In genomic region chr22:43820671-43821305, GRCh38 we compare ENCODE assay signal across 19 cellular contexts. TPM values are rescaled to one million over a fixed set of nuclear protein-coding genes. Genes with fewer than 3 reads are reported as not detected.
A peak's percentile ranks its signal among the peaks of the same experiment; 100 is the strongest.
DNase-seq lines count a peak whose midpoint lies in the region.
"Had no signal": no experiment of that assay in that cellular context is flagged by ENCODE, and none has a peak within 500 bp of the region (broad histone marks: within the 10 kb centered on the region; RNA-seq: fewer than 3 reads in every experiment).

No MANE protein-coding gene starts in this region.

- H3K14ac ChIP-seq in trophoblast cell (ENCODE audit: low read length) = no peak overlapping the region

- H3K4me1 ChIP-seq in trophoblast cell (ENCODE audit: control insufficient read depth in 1 of 2, insufficient read depth in 2 of 2, low read length in 2 of 2) = no peaks in the 10 kb centered on the region
- H3K4me1 ChIP-seq: transverse colon had no signal

- peak overlapping the region; percentile 26 for H3K4me3 ChIP-seq in trophoblast cell (ENCODE audit: low read depth, low read length)
- H3K4me3 ChIP-seq: transverse colon had no signal

- no peak overlapping the region for H2BK5ac ChIP-seq in trophoblast cell (ENCODE audit: low read depth, low read length, poor library complexity)

- no peaks in the 10 kb centered on the region for H3K36me3 ChIP-seq in trophoblast cell (ENCODE audit: control insufficient read depth in 1 of 2, insufficient read depth in 2 of 2, low read length in 2 of 2)
- H3K36me3 ChIP-seq: neutrophil, transverse colon had no signal

- H2BK120ac ChIP-seq in trophoblast cell (ENCODE audit: insufficient read depth, low read length, poor library complexity) = no peak overlapping the region

- no peak overlapping the region for H3K9ac ChIP-seq in trophoblast cell (ENCODE audit: low read length)

- H4K8ac ChIP-seq in trophoblast cell (ENCODE audit: low read depth, low read length) = no peak overlapping the region

- H2BK12ac ChIP-seq in trophoblast cell (ENCODE audit: low read length) = no peak overlapping the region

- peaks cover 6% of the 10 kb centered on the region for H3K9me3 ChIP-seq in trophoblast cell (ENCODE audit: insufficient read depth, low read depth, low read length)
- H3K9me3 ChIP-seq: neutrophil, transverse colon had no signal

- H3K23ac ChIP-seq in trophoblast cell (ENCODE audit: low read length) = no peak overlapping the region

- no peak overlapping the region for H3K27ac ChIP-seq in trophoblast cell (ENCODE audit: low read depth, low read length)
- H3K27ac ChIP-seq: C4-2B, epithelial cell of prostate, neutrophil, transverse colon had no signal

- H3K27me3 ChIP-seq in trophoblast cell (ENCODE audit: insufficient read depth, low read length) = no peaks in the 10 kb centered on the region

- no peak overlapping the region for H4K91ac ChIP-seq in trophoblast cell (ENCODE audit: low read depth, low read length)

- no peak overlapping the region for H3K18ac ChIP-seq in trophoblast cell (ENCODE audit: low read length)

- no peak overlapping the region for H3K4ac ChIP-seq in trophoblast cell (ENCODE audit: low read depth, low read length)

- H3K79me1 ChIP-seq in trophoblast cell (ENCODE audit: low read length) = no peaks in the 10 kb centered on the region

- WGBS in trophoblast cell (ENCODE audit: extremely low coverage, insufficient coverage, insufficient read length) = no CpG with 5 or more reads among the region's 18 CpGs

- H4K12ac ChIP-seq in trophoblast cell (ENCODE audit: low read depth, low read length) = no peak overlapping the region

- DNase-seq in NCI-H2196 (lab: John Stamatoyannopoulos, UW; ENCODE audit: unreplicated experiment) (peak; percentile 35), NCI-H2196 treated with DMSO at 0.1 percent for 48 hours (lab: John Stamatoyannopoulos, UW; ENCODE audit: unreplicated experiment) (no peak), NCI-H2029 treated with DMSO at 0.1 percent for 48 hours (lab: John Stamatoyannopoulos, UW) (peak; percentile 30), ecto neural progenitor cell (ENCODE audit: low spot score) (peak; percentile 37), trophoblast cell (no peak), NCI-H2081 treated with DMSO at 0.1 percent for 48 hours (lab: John Stamatoyannopoulos, UW) (no peak)
- no peak for DNase-seq in activated naive CD4-positive, alpha-beta T cell treated with Interleukin-2 at 50 U/mL for 16 hours
- no peak for DNase-seq in activated T-cell treated with anti-CD3 and anti-CD28 coated beads, Interleukin-2, amount 50 U/mL, for 1 hour
- DNase-seq: activated CD4-positive, alpha-beta T cell treated with anti-CD3 and anti-CD28 coated beads, Interleukin-2, amount 10 ng/mL, durations not matched to agents 24 days and 14 days; activated CD8-positive, alpha-beta memory T cell treated with anti-CD3 and anti-CD28 coated beads, Interleukin-2, amount 50 U/mL, for 4 hours; activated naive CD4-positive, alpha-beta T cell treated with anti-CD3 and anti-CD28 coated beads for 36 hours; HCEC 1CT; midbrain; NCI-H187 treated with DMSO at 0.1 percent for 48 hours; stimulated activated naive CD4-positive, alpha-beta T cell; transverse colon had no signal

- H2AK5ac ChIP-seq in trophoblast cell (ENCODE audit: low read length) = no peak overlapping the region

- H3K79me2 ChIP-seq in trophoblast cell (ENCODE audit: control insufficient read depth, insufficient read depth, low read length, poor library complexity) = no peaks in the 10 kb centered on the region

- no peak overlapping the region for H3K4me2 ChIP-seq in trophoblast cell (ENCODE audit: low read length)

- no peak overlapping the region for H2AFZ ChIP-seq in trophoblast cell (ENCODE audit: insufficient read depth, low read length, poor library complexity)

RNA-seq across cellular contexts. Expression of gene EFCAB6, which starts 8.7 kb away (rescaled TPM):
- polyA plus RNA-seq in trophoblast cell (2013) = 0.25 and 0.26 TPM in 2 replicates

RNA-seq across cellular contexts. Expression of gene SULT4A1, which starts 41.5 kb away (rescaled TPM):
- polyA plus RNA-seq in trophoblast cell (2013) = 0.25 and 0.46 TPM in 2 replicates

Comparison
In these comparisons a context has a peak if more than half of its experiments do, and no peak if none do; other contexts are left out.
1. DNase-seq: peak in NCI-H2196 (single experiment), NCI-H2029 treated with DMSO at 0.1 percent for 48 hours (single experiment) and ecto neural progenitor cell (single experiment); none in NCI-H2196 treated with DMSO at 0.1 percent for 48 hours (single experiment), trophoblast cell (0 of 2), NCI-H2081 treated with DMSO at 0.1 percent for 48 hours (single experiment), activated naive CD4-positive, alpha-beta T cell treated with Interleukin-2 at 50 U/mL for 16 hours (single experiment) and activated T-cell treated with anti-CD3 and anti-CD28 coated beads, Interleukin-2, amount 50 U/mL, for 1 hour (single experiment).